ENCODE assay signal across 19 cellular contexts in the genomic region with DNA sequence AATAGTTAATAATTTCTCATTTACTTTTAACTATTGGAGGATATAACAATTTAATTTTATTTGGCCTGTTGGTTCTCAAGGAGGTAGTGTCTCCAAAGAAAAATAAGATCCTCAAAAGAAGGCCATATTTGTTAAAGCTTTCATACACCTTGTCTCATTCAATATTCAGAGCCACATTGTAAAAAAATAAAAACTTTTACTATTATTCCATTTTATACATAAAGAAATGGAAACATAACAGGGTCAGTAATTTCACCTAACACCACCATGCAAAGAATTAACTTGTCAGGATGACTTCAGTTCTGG.
"Had no signal": no experiment of that assay in that cellular context is flagged by ENCODE, and none has a peak within 500 bp of the region (broad histone marks: within the 10 kb centered on the region; RNA-seq: fewer than 3 reads in every experiment).

No MANE protein-coding gene starts in this region.

- ATAC-seq: esophagus mucosa; gastrocnemius medialis; heart left ventricle; stimulated activated effector memory CD8-positive, alpha-beta T cell treated with anti-CD3 and anti-CD28 coated beads, Interleukin-12 subunit alpha, Interleukin-12 subunit beta, amount 100 ng/mL, for 72 hours had no signal

- H3K9me3 Mint-ChIP-seq: activated CD4-positive, alpha-beta memory T cell treated with anti-CD3 and anti-CD28 coated beads, Interleukin-2, amount 10 ng/mL, durations not matched to agents 7 days and 5 days; activated T-cell treated with anti-CD3 and anti-CD28 coated beads, Interleukin-2, amount 50 U/mL, for 24 hours; stimulated activated effector memory CD8-positive, alpha-beta T cell treated with anti-CD3 and anti-CD28 coated beads, Interleukin-12 subunit alpha, Interleukin-12 subunit beta, amount 100 ng/mL, for 72 hours had no signal

- H3K79me2 ChIP-seq: parathyroid adenoma had no signal

- H3K4me1 Mint-ChIP-seq: stimulated activated effector memory CD8-positive, alpha-beta T cell treated with anti-CD3 and anti-CD28 coated beads, Interleukin-12 subunit alpha, Interleukin-12 subunit beta, amount 100 ng/mL, for 72 hours had no signal

- H3K4me2 ChIP-seq: smooth muscle cell had no signal

- H3K4me3 Mint-ChIP-seq: activated CD4-positive, alpha-beta memory T cell treated with anti-CD3 and anti-CD28 coated beads, Interleukin-2, amount 10 ng/mL, durations not matched to agents 7 days and 5 days; activated T-cell treated with anti-CD3 and anti-CD28 coated beads, Interleukin-2, amount 50 U/mL, for 24 hours; stimulated activated effector memory CD8-positive, alpha-beta T cell treated with anti-CD3 and anti-CD28 coated beads, Interleukin-12 subunit alpha, Interleukin-12 subunit beta, amount 100 ng/mL, for 72 hours had no signal

- H3K27ac Mint-ChIP-seq: activated CD4-positive, alpha-beta memory T cell treated with anti-CD3 and anti-CD28 coated beads, Interleukin-2, amount 10 ng/mL, durations not matched to agents 7 days and 5 days; activated T-cell treated with anti-CD3 and anti-CD28 coated beads, Interleukin-2, amount 50 U/mL, for 24 hours; stimulated activated effector memory CD8-positive, alpha-beta T cell treated with anti-CD3 and anti-CD28 coated beads, Interleukin-12 subunit alpha, Interleukin-12 subunit beta, amount 100 ng/mL, for 72 hours had no signal

- H2AFZ ChIP-seq: parathyroid adenoma had no signal

- H3K9ac ChIP-seq: parathyroid adenoma had no signal

- DNase-seq: activated CD4-positive, alpha-beta memory T cell treated with anti-CD3 and anti-CD28 coated beads, Interleukin-2, amount 10 ng/mL, durations not matched to agents 7 days and 5 days; activated CD4-positive, alpha-beta T cell treated with anti-CD3 and anti-CD28 coated beads for 48 hours; activated CD4-positive, CD25-positive, alpha-beta regulatory T cell; activated effector memory CD4-positive, alpha-beta T cell treated with anti-CD3 and anti-CD28 coated beads, Interleukin-2, amount 50 U/mL, for 16 hours; activated naive CD4-positive, alpha-beta T cell treated with anti-CD3 and anti-CD28 coated beads, Interleukin-2, amount 50 U/mL, for 16 hours; activated T-cell treated with anti-CD3 and anti-CD28 coated beads, Interleukin-2, amount 50 U/mL, for 24 hours; aorta; brain microvascular endothelial cell; gastrocnemius medialis; heart left ventricle; left lung; stimulated activated CD4-positive, alpha-beta T cell treated with anti-CD3 and anti-CD28 coated beads, Interleukin-4, amount 100 ng/mL, for 1 hour; stomach had no signal

- H3K27me3 ChIP-seq: brain microvascular endothelial cell, gastrocnemius medialis, left lung, stomach had no signal

- H3K4me3 ChIP-seq: coronary artery, gastrocnemius medialis, heart left ventricle, left lung, smooth muscle cell, stomach had no signal

- H3K4me1 ChIP-seq: gastrocnemius medialis, left lung, parathyroid adenoma, stomach had no signal

- H3K9me3 ChIP-seq: gastrocnemius medialis, heart left ventricle, left lung, neutrophil, stomach had no signal

- H3K36me3 ChIP-seq: brain microvascular endothelial cell, gastrocnemius medialis, heart left ventricle, left lung, neutrophil, stomach had no signal

- H3K36me3 Mint-ChIP-seq: stimulated activated effector memory CD8-positive, alpha-beta T cell treated with anti-CD3 and anti-CD28 coated beads, Interleukin-12 subunit alpha, Interleukin-12 subunit beta, amount 100 ng/mL, for 72 hours had no signal
